9 cellular contexts compared by ENCODE assay signal in the genomic region with DNA sequence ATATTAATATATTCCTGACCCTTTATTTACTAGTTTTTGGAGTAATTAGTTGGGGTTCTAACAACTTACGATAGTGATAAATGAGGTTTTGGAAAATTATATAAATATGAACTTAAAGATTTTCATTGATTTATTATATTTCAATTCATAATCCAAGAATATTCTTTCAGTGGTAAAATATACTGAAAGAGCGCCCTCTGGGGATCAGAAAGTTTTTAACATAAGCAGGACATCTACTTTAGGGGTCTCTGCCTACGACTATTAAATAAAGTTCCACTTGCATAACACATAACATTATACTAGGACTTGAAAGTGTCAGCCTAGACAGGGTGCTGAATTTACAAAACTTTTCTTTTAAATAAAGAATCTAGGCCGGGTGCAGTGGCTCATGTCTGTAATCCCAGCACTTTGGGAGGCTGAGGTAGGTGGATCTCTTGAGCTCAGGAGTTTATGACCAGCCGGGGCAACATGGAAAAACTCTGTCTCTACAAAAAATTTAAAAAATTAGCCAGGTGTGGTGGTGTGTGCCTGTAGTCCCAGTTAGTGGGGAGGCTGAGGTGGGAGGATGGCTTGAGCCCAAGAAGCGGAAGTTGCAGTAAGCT. TPM values are rescaled to one million over a fixed set of nuclear protein-coding genes. Genes with fewer than 3 reads are reported as not detected.
A peak's percentile ranks its signal among the peaks of the same experiment; 100 is the strongest.
DNase-seq lines count a peak whose midpoint lies in the region; ATAC-seq and TF ChIP-seq lines count a peak whose summit lies in the region.
"Had no signal": no experiment of that assay in that cellular context is flagged by ENCODE, and none has a peak within 500 bp of the region (broad histone marks: within the 10 kb centered on the region; RNA-seq: fewer than 3 reads in every experiment).

No MANE protein-coding gene starts in this region.

- no peaks in the 10 kb centered on the region for H3K9me3 ChIP-seq in CD8-positive, alpha-beta T cell (ENCODE audit: low read length)
- H3K9me3 ChIP-seq in IMR-90 (ENCODE audit: control insufficient read depth, insufficient read depth, low read length) (no peaks in the 10 kb centered on the region), right lobe of liver (no peaks in the 10 kb centered on the region)

- no peak overlapping the region for H2AK5ac ChIP-seq in IMR-90 (ENCODE audit: low read depth, low read length)

- no peak overlapping the region for H2AFZ ChIP-seq in IMR-90 (replicated peaks; ENCODE audit: low read length, poor library complexity)

- H3K4me3 ChIP-seq in CD8-positive, alpha-beta T cell (ENCODE audit: low read depth, low read length), result no peak overlapping the region
- H3K4me3 ChIP-seq in IMR-90 (ENCODE audit: insufficient read depth, low read depth, low read length) (no peak overlapping the region), astrocyte of the cerebellum (ENCODE audit: low read depth, low read length) (no peak overlapping the region), right lobe of liver (no peak overlapping the region)

- no peak overlapping the region for H3K18ac ChIP-seq in IMR-90 (ENCODE audit: low read depth, low read length)

- ATAC-seq in CD8-positive, alpha-beta T cell, result no peak
- no peak for ATAC-seq in IMR-90 (ENCODE audit: low read depth)
- ATAC-seq in right lobe of liver, result peak in 3 of 4 donors; percentile 33 to 40 (median 38)

- peaks cover 11% of the 10 kb centered on the region for H3K4me1 ChIP-seq in CD8-positive, alpha-beta T cell (ENCODE audit: insufficient read depth, low read length)
- H3K4me1 ChIP-seq in IMR-90 (ENCODE audit: control insufficient read depth, insufficient read depth, low read length), result peaks cover 4% of the 10 kb centered on the region
- peaks cover 0 to 13% (median 0%) of the 10 kb centered on the region in 4 donors for H3K4me1 ChIP-seq in right lobe of liver

- intact Hi-C loops in CD8-positive, alpha-beta T cell (cut with DNase I, micrococcal nuclease), result no loop called here
- intact Hi-C loops in IMR-90 (cut with micrococcal nuclease) (no loop called here), right lobe of liver (cut with DNase I) (no loop called here)

- no peak overlapping the region for H3K14ac ChIP-seq in IMR-90 (replicated peaks; ENCODE audit: low read depth, low read length)

- no peaks in the 10 kb centered on the region for H3K27me3 ChIP-seq in CD8-positive, alpha-beta T cell (ENCODE audit: insufficient read depth, low read length)
- H3K27me3 ChIP-seq in IMR-90 (ENCODE audit: control insufficient read depth, insufficient read depth, low read length) (no peaks in the 10 kb centered on the region), right lobe of liver (no peaks in the 10 kb centered on the region)

- H3K23ac ChIP-seq in IMR-90 (ENCODE audit: low read depth, low read length), result no peak overlapping the region

- no peak overlapping the region for H3K27ac ChIP-seq in CD8-positive, alpha-beta T cell (ENCODE audit: low read depth, low read length)
- H3K27ac ChIP-seq in IMR-90 (ENCODE audit: insufficient read depth, low read length) (no peak overlapping the region), right lobe of liver (no peak overlapping the region)

- H3K36me3 ChIP-seq in CD8-positive, alpha-beta T cell (ENCODE audit: insufficient read depth, low read length), result peaks cover 21% of the 10 kb centered on the region
- H3K36me3 ChIP-seq in IMR-90 (ENCODE audit: control insufficient read depth, insufficient read depth, low read length), result peaks cover 22% of the 10 kb centered on the region
- H3K36me3 ChIP-seq in right lobe of liver, result peaks cover 0 to 19% (median 4%) of the 10 kb centered on the region in 4 donors

- H3K4me3 Mint-ChIP-seq in CD8-positive, alpha-beta T cell, result no peak overlapping the region

- H2AK9ac ChIP-seq in IMR-90 (replicated peaks; ENCODE audit: low read depth, low read length, poor library complexity), result no peak overlapping the region

- peaks cover 72% of the 10 kb centered on the region for H3K36me3 Mint-ChIP-seq in CD8-positive, alpha-beta T cell

- no peak overlapping the region for H3K4ac ChIP-seq in IMR-90 (ENCODE audit: low read depth, low read length)

- peaks cover 4% of the 10 kb centered on the region; the same call in 1 of the 2 replicates for H3K9me1 ChIP-seq in IMR-90 (ENCODE audit: insufficient read depth, low read length)

- H3K27me3 Mint-ChIP-seq in CD8-positive, alpha-beta T cell (ENCODE audit: low read depth), result no peaks in the 10 kb centered on the region

- POLR2A ChIA-PET in CD8-positive, alpha-beta T cell (lab: Charles Lee), result interaction anchor here (2.5 kb wide), 1 partner anchor 16 kb away, joined by 8 read pairs; a partner anchor contains a TSS
- POLR2A ChIA-PET in IMR-90 (lab: Charles Lee; ENCODE audit: unreplicated experiment), result no interaction called here

- H2BK15ac ChIP-seq in IMR-90 (ENCODE audit: low read depth, low read length), result no peak overlapping the region

- H4K5ac ChIP-seq in IMR-90 (ENCODE audit: low read depth, low read length), result no peak overlapping the region

- TF ChIP-seq CTCF in CD8-positive, alpha-beta T cell (IDR thresholded peaks at IDR 0.05), result peak; percentile 62
- TF ChIP-seq CTCF in IMR-90 (conservative IDR thresholded peaks at IDR 0.05; ENCODE audit: low read depth, low read length) (peak; percentile 50), astrocyte of the cerebellum (IDR thresholded peaks at IDR 0.05; ENCODE audit: low read depth, low read length, missing control alignments) (peak; percentile 56), right lobe of liver (IDR thresholded peaks at IDR 0.05) (peak; percentile 34 to 66 (median 56))

- no peak for DNase-seq in CD8-positive, alpha-beta T cell
- DNase-seq in IMR-90 (no peak), astrocyte of the cerebellum (ENCODE audit: low read depth) (no peak), right lobe of liver (no peak), mesenteric fat pad (ENCODE audit: low spot score) (no peak), NCI-H1417 (lab: John Stamatoyannopoulos, UW) (no peak), NOMO-1 treated with DMSO at 0.1 percent for 48 hours (lab: John Stamatoyannopoulos, UW; ENCODE audit: unreplicated experiment) (no peak), AG20443 (ENCODE audit: low spot score) (no peak)
- DNase-seq: cortex of kidney had no signal

- dilution Hi-C loops in IMR-90 (cut with HindIII; ENCODE audit: low sequenced_read_pairs, unreplicated experiment), result no loop called here

- no TSS peak for BruUV-seq in IMR-90 (replicated peaks; lab: Mats Ljungman, UMichigan)

- TF ChIP-seq RAD21 in IMR-90 (IDR thresholded peaks at IDR 0.05; ENCODE audit: low read length), result no peak

- TF ChIP-seq POLR2A in IMR-90 (IDR thresholded peaks at IDR 0.05; ENCODE audit: low read depth, low read length) (no peak), right lobe of liver (IDR thresholded peaks at IDR 0.05) (no peak)

- H2BK120ac ChIP-seq in IMR-90 (ENCODE audit: low read depth, low read length), result no peak overlapping the region

- H3K27ac Mint-ChIP-seq in CD8-positive, alpha-beta T cell, result no peak overlapping the region

- no peaks in the 10 kb centered on the region for H3K9me3 Mint-ChIP-seq in CD8-positive, alpha-beta T cell

- in situ Hi-C loops in IMR-90 (cut with MboI; ENCODE audit: low sequenced_read_pairs) (no loop called here), astrocyte of the cerebellum (cut with HindIII; ENCODE audit: low sequenced_read_pairs) (no loop called here)

- H4K20me1 ChIP-seq in IMR-90 (ENCODE audit: insufficient read depth, low read length), result peaks cover 17% of the 10 kb centered on the region

- H3K4me1 Mint-ChIP-seq in CD8-positive, alpha-beta T cell (ENCODE audit: low read depth), result peaks cover 35% of the 10 kb centered on the region

- no peak overlapping the region for H4K8ac ChIP-seq in IMR-90 (ENCODE audit: low read depth in 2 of 2, low read length in 2 of 2)

- H3K79me1 ChIP-seq in IMR-90 (ENCODE audit: low read depth in 1 of 2, low read length in 2 of 2), result peaks cover 33 to 54% of the 10 kb centered on the region in 2 experiments

- WGBS in IMR-90 (ENCODE audit: extremely low coverage in 2 of 2, insufficient read length in 1 of 2), 2 experiments, result no CpG with 5 or more reads among the region's 6 CpGs
- WGBS in right lobe of liver (ENCODE audit: insufficient coverage, low coverage, low lambda C conversion rate, missing lambda C conversion rate), result 53% methylated on average over 6 of the region's 6 CpGs

- H3K4me2 ChIP-seq in IMR-90 (ENCODE audit: low read depth, low read length), result no peak overlapping the region

- no peak overlapping the region for H3K56ac ChIP-seq in IMR-90 (ENCODE audit: extremely low read depth, insufficient read depth, low read length)

- no peak overlapping the region for H2BK20ac ChIP-seq in IMR-90 (ENCODE audit: low read depth, low read length)

- H3K9ac ChIP-seq in IMR-90 (ENCODE audit: low read depth, low read length), result no peak overlapping the region

- H4K91ac ChIP-seq in IMR-90 (ENCODE audit: insufficient read depth, low read depth, low read length), result no peak overlapping the region

- H2BK5ac ChIP-seq in IMR-90 (ENCODE audit: low read depth, low read length, poor library complexity, severe bottlenecking), result no peak overlapping the region

- CTCF ChIA-PET in CD8-positive, alpha-beta T cell (lab: Charles Lee), result interaction anchor here (0.8 to 2.3 kb wide), 4 partner anchors 13 to 162 kb away, joined by 3 to 6 read pairs (median 4); a partner anchor contains a TSS
- CTCF ChIA-PET in IMR-90 (lab: Yijun Ruan, JAX), result interaction anchor here (0.7 to 1.2 kb wide), 6 partner anchors 10 to 1087 kb away, joined by 3 to 6 read pairs (median 3); no protein-coding TSS in a partner anchor

RNA-seq across cellular contexts. Expression of a gene that starts 15.6 kb away (rescaled TPM):
- 10 to 100 TPM; 43.7 to 49.7 TPM for total RNA-seq in CD8-positive, alpha-beta T cell
- total RNA-seq in IMR-90 (2012; rRNA removed) (27.6 and 28.3 TPM in 2 replicates), right lobe of liver (10 to 100 TPM in 1 of 6 experiments, 1 to 10 TPM in 5; 5.4 to 10.3 (median 7.3) TPM), mesenteric fat pad (14.7 TPM)
- polyA plus RNA-seq in IMR-90 (2012; rRNA removed), result 14.9 and 16.7 TPM in 2 replicates
- polyA plus RNA-seq in IMR-90 (2012; cell fraction: cytosol; rRNA removed), result 5.4 and 7.1 TPM in 2 replicates
- 10.9 and 17.0 TPM in 2 replicates for polyA plus RNA-seq in IMR-90 (2012; cell fraction: nucleus; rRNA removed; ENCODE audit: low replicate concordance)

RNA-seq across cellular contexts. Expression of a gene that starts 44.2 kb away (rescaled TPM):
- total RNA-seq in CD8-positive, alpha-beta T cell, result 10 to 100 TPM; 73.7 to 79.4 TPM
- total RNA-seq in IMR-90 (2012; rRNA removed), result 90.0 and 91.0 TPM in 2 replicates
- 93.1 and 107 TPM in 2 replicates for polyA plus RNA-seq in IMR-90 (2012; rRNA removed)
- polyA plus RNA-seq in IMR-90 (2012; cell fraction: cytosol; rRNA removed), result 51.2 and 73.5 TPM in 2 replicates
- 46.2 and 115 TPM in 2 replicates for polyA plus RNA-seq in IMR-90 (2012; cell fraction: nucleus; rRNA removed; ENCODE audit: low replicate concordance)
- total RNA-seq in right lobe of liver, result 10 to 100 TPM; 42.4 to 65.1 (median 44.7) TPM
- 102 TPM for total RNA-seq in mesenteric fat pad

RNA-seq across cellular contexts. Expression of a gene that starts 49.6 kb away (rescaled TPM):
- 10 to 100 TPM; 12.1 to 13.2 TPM for total RNA-seq in CD8-positive, alpha-beta T cell
- 4.2 and 4.5 TPM in 2 replicates for total RNA-seq in IMR-90 (2012; rRNA removed)
- 3.6 and 3.7 TPM in 2 replicates for polyA plus RNA-seq in IMR-90 (2012; rRNA removed)
- polyA plus RNA-seq in IMR-90 (2012; cell fraction: cytosol; rRNA removed), result 1.2 and 1.6 TPM in 2 replicates
- polyA plus RNA-seq in IMR-90 (2012; cell fraction: nucleus; rRNA removed; ENCODE audit: low replicate concordance), result 3.8 and 14.0 TPM in 2 replicates
- total RNA-seq in right lobe of liver, result 10 to 100 TPM in 1 of 6 experiments, 1 to 10 TPM in 5; 2.6 to 13.1 (median 6.1) TPM
- total RNA-seq in mesenteric fat pad, result 25.0 TPM

Comparison
In these comparisons a context has a peak if more than half of its experiments do, and no peak if none do; other contexts are left out.
1. ATAC-seq: peak in right lobe of liver (3 of 4); none in CD8-positive, alpha-beta T cell (single experiment) and IMR-90 (single experiment).
2. Peak in every context shown above with its lines, with median percentiles within 50 percentile points of each other: CTCF ChIP-seq.